1 cellular context compared by ENCODE assay signal in the genomic region with DNA sequence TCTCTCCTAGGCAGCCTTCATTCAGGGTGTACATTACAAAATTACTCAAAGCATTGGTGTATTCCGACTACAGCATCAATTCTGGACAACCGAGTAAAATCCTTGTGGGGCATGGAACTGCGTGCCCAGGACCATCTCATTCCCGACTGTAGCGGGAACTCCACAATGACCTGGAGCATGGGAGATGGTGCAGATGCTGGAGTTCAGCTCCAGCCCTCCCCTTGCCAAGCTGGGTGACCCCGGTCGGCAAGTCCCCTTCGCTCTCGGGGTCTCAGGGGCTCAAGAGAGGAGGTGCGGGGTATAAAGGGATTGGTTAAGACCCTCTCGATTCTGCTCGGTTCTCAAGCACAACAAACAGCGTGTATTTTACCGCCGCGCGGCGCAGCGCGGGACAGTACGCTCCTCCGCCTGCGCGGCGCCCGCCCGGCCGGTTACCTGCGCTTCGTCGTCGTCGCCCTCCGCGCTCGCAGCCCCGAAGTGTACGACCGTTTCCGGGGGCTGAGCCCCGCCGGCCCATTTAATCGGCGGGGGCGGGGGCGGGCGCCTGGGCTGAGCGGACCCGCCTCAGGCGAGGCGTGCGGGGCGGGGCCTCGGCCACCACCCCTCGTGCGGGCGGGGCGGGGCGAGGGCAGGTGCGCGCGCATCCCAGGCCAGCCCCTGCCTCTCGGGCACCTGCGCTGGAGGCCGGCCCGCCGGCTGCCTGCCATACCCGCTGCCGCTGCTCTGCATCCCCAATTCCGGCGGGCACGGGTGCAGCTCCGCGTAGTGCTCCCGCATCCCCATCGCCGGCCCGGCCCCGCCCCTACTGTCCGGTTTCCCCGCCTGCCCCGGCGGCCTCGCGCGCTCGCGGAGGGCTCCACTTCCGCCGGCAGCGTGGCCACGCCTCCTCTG.
A peak's percentile ranks its signal among the peaks of the same experiment; 100 is the strongest.
TF ChIP-seq lines count a peak whose summit lies in the region.

A gene (minus strand): TSS at position 493 of the 891 bp plus-strand sequence. CDS start 691 bp downstream, outside the sequence.

TF ChIP-seq in HepG2, 621 proteins besides CTCF, POLR2A, EP300 and RAD21 (continued from another document and continues in another):
- TF ChIP-seq, protein P1, sequence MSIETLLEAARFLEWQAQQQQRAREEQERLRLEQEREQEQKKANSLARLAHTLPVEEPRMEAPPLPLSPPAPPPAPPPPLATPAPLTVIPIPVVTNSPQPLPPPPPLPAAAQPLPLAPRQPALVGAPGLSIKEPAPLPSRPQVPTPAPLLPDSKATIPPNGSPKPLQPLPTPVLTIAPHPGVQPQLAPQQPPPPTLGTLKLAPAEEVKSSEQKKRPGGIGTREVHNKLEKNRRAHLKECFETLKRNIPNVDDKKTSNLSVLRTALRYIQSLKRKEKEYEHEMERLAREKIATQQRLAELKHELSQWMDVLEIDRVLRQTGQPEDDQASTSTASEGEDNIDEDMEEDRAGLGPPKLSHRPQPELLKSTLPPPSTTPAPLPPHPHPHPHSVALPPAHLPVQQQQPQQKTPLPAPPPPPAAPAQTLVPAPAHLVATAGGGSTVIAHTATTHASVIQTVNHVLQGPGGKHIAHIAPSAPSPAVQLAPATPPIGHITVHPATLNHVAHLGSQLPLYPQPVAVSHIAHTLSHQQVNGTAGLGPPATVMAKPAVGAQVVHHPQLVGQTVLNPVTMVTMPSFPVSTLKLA (IDR thresholded peaks at IDR 0.05) = no peak
- TF ChIP-seq HMGA1 (CRISPR knock-in tag; conservative IDR thresholded peaks at IDR 0.05) (no peak), ZNF558 (CRISPR knock-in tag; IDR thresholded peaks at IDR 0.05; ENCODE audit: borderline replicate concordance) (no peak; the same call in 1 of the 2 replicates), FOXC1 (CRISPR knock-in tag; IDR thresholded peaks at IDR 0.05; ENCODE audit: borderline replicate concordance) (no peak), FOXK1 (CRISPR knock-in tag; IDR thresholded peaks at IDR 0.05; ENCODE audit: borderline replicate concordance, low read depth) (no peak), ZNF3 (CRISPR knock-in tag; IDR thresholded peaks at IDR 0.05) (no peak), MYC (CRISPR knock-in tag; IDR thresholded peaks at IDR 0.05; ENCODE audit: borderline replicate concordance) (peak; percentile 60; the same call in 1 of the 2 replicates), ZNF747 (CRISPR knock-in tag; IDR thresholded peaks at IDR 0.05; ENCODE audit: borderline replicate concordance) (no peak), FOSL1 (CRISPR knock-in tag; IDR thresholded peaks at IDR 0.05; ENCODE audit: borderline replicate concordance) (no peak), RELA (CRISPR knock-in tag; IDR thresholded peaks at IDR 0.05) (no peak), ZNF143 (CRISPR knock-in tag; IDR thresholded peaks at IDR 0.05) (no peak), ZNF607 (CRISPR knock-in tag; IDR thresholded peaks at IDR 0.05; ENCODE audit: borderline replicate concordance) (no peak), DMAP1 (CRISPR knock-in tag; IDR thresholded peaks at IDR 0.05) (no peak; the same call in 1 of the 2 replicates), SAP130 (CRISPR knock-in tag; IDR thresholded peaks at IDR 0.05; ENCODE audit: low read depth) (no peak; the same call in 1 of the 2 replicates), ZFP62 (CRISPR knock-in tag; IDR thresholded peaks at IDR 0.05) (no peak), ZNF552 (CRISPR knock-in tag; IDR thresholded peaks at IDR 0.05; ENCODE audit: borderline replicate concordance) (no peak), RARG (CRISPR knock-in tag; IDR thresholded peaks at IDR 0.05; ENCODE audit: low read depth) (no peak), ZFP36L1 (CRISPR knock-in tag; IDR thresholded peaks at IDR 0.05) (no peak), ZSCAN21 (CRISPR knock-in tag; IDR thresholded peaks at IDR 0.05; ENCODE audit: borderline replicate concordance) (0 out of 2 replicates have a peak, but pooled peaks have one; percentile 37), ZNF598 (CRISPR knock-in tag; IDR thresholded peaks at IDR 0.05; ENCODE audit: borderline replicate concordance) (no peak), HNF4G (IDR thresholded peaks at IDR 0.05; ENCODE audit: borderline replicate concordance, low read depth, low read length) (no peak), HNF4G (CRISPR knock-in tag; IDR thresholded peaks at IDR 0.05; ENCODE audit: borderline replicate concordance, low read depth) (no peak), ZNF564 (CRISPR knock-in tag; IDR thresholded peaks at IDR 0.05) (0 out of 2 replicates have a peak, but pooled peaks have one; percentile 36), TBL1XR1 (IDR thresholded peaks at IDR 0.05; ENCODE audit: borderline replicate concordance, low read length, partially characterized antibody) (no peak), ZZZ3 (CRISPR knock-in tag; IDR thresholded peaks at IDR 0.05; ENCODE audit: borderline replicate concordance) (no peak), ZNF207 (IDR thresholded peaks at IDR 0.05; ENCODE audit: borderline replicate concordance) (no peak), TCF7L2 (IDR thresholded peaks at IDR 0.05; ENCODE audit: low read depth, low read length) (no peak), ZNF549 (CRISPR knock-in tag; IDR thresholded peaks at IDR 0.05) (no peak), NKX3-1 (CRISPR knock-in tag; IDR thresholded peaks at IDR 0.05) (no peak), SIN3B (IDR thresholded peaks at IDR 0.05; ENCODE audit: low read length) (no peak), FIP1L1 (IDR thresholded peaks at IDR 0.05; ENCODE audit: borderline replicate concordance, insufficient read depth, low read depth, low read length) (no peak), ZNF33B (CRISPR knock-in tag; IDR thresholded peaks at IDR 0.05) (no peak), HMG20A (CRISPR knock-in tag; IDR thresholded peaks at IDR 0.05; ENCODE audit: borderline replicate concordance) (no peak), MLLT10 (CRISPR knock-in tag; IDR thresholded peaks at IDR 0.05) (no peak)
- TF ChIP-seq, protein P2, sequence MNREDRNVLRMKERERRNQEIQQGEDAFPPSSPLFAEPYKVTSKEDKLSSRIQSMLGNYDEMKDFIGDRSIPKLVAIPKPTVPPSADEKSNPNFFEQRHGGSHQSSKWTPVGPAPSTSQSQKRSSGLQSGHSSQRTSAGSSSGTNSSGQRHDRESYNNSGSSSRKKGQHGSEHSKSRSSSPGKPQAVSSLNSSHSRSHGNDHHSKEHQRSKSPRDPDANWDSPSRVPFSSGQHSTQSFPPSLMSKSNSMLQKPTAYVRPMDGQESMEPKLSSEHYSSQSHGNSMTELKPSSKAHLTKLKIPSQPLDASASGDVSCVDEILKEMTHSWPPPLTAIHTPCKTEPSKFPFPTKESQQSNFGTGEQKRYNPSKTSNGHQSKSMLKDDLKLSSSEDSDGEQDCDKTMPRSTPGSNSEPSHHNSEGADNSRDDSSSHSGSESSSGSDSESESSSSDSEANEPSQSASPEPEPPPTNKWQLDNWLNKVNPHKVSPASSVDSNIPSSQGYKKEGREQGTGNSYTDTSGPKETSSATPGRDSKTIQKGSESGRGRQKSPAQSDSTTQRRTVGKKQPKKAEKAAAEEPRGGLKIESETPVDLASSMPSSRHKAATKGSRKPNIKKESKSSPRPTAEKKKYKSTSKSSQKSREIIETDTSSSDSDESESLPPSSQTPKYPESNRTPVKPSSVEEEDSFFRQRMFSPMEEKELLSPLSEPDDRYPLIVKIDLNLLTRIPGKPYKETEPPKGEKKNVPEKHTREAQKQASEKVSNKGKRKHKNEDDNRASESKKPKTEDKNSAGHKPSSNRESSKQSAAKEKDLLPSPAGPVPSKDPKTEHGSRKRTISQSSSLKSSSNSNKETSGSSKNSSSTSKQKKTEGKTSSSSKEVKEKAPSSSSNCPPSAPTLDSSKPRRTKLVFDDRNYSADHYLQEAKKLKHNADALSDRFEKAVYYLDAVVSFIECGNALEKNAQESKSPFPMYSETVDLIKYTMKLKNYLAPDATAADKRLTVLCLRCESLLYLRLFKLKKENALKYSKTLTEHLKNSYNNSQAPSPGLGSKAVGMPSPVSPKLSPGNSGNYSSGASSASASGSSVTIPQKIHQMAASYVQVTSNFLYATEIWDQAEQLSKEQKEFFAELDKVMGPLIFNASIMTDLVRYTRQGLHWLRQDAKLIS (CRISPR knock-in tag; IDR thresholded peaks at IDR 0.05) = no peak
- TF ChIP-seq, protein P3, sequence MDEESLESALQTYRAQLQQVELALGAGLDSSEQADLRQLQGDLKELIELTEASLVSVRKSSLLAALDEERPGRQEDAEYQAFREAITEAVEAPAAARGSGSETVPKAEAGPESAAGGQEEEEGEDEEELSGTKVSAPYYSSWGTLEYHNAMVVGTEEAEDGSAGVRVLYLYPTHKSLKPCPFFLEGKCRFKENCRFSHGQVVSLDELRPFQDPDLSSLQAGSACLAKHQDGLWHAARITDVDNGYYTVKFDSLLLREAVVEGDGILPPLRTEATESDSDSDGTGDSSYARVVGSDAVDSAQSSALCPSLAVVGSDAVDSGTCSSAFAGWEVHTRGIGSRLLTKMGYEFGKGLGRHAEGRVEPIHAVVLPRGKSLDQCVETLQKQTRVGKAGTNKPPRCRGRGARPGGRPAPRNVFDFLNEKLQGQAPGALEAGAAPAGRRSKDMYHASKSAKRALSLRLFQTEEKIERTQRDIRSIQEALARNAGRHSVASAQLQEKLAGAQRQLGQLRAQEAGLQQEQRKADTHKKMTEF (CRISPR knock-in tag; IDR thresholded peaks at IDR 0.05) = no peak
- TF ChIP-seq, protein P4, sequence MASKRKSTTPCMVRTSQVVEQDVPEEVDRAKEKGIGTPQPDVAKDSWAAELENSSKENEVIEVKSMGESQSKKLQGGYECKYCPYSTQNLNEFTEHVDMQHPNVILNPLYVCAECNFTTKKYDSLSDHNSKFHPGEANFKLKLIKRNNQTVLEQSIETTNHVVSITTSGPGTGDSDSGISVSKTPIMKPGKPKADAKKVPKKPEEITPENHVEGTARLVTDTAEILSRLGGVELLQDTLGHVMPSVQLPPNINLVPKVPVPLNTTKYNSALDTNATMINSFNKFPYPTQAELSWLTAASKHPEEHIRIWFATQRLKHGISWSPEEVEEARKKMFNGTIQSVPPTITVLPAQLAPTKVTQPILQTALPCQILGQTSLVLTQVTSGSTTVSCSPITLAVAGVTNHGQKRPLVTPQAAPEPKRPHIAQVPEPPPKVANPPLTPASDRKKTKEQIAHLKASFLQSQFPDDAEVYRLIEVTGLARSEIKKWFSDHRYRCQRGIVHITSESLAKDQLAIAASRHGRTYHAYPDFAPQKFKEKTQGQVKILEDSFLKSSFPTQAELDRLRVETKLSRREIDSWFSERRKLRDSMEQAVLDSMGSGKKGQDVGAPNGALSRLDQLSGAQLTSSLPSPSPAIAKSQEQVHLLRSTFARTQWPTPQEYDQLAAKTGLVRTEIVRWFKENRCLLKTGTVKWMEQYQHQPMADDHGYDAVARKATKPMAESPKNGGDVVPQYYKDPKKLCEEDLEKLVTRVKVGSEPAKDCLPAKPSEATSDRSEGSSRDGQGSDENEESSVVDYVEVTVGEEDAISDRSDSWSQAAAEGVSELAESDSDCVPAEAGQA (IDR thresholded peaks at IDR 0.05; ENCODE audit: low read depth) = no peak
- TF ChIP-seq, protein P4 (CRISPR knock-in tag; IDR thresholded peaks at IDR 0.05; ENCODE audit: borderline replicate concordance) = no peak
- TF ChIP-seq, protein P5, sequence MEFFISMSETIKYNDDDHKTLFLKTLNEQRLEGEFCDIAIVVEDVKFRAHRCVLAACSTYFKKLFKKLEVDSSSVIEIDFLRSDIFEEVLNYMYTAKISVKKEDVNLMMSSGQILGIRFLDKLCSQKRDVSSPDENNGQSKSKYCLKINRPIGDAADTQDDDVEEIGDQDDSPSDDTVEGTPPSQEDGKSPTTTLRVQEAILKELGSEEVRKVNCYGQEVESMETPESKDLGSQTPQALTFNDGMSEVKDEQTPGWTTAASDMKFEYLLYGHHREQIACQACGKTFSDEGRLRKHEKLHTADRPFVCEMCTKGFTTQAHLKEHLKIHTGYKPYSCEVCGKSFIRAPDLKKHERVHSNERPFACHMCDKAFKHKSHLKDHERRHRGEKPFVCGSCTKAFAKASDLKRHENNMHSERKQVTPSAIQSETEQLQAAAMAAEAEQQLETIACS (CRISPR knock-in tag; IDR thresholded peaks at IDR 0.05) = 0 out of 2 replicates have a peak, but pooled peaks have one; percentile 28
